ENCODE assay signal across 1 cellular context in the genomic region with DNA sequence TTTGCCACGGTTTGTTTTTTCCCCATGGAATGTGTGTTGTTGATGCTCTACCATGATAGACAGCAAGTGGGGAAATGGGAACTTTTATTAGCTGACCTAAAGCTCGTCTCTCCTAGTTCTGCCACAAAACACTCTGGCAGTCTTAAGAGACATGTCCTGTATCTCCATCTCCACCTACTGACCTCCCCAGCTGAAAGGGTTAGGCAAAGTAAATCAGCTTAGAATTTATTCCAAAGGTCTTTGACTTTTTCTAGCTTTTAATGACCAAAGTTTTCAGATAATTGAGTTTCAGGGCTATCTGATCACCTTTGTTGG.
TF ChIP-seq lines count a peak whose summit lies in the region.

No MANE protein-coding gene starts in this region.

TF ChIP-seq in K562, 482 proteins besides CTCF, POLR2A, EP300 and RAD21:
- TF ChIP-seq ZNF584 (CRISPR knock-in tag; IDR thresholded peaks at IDR 0.05; ENCODE audit: low read depth) (no peak), NFXL1 (CRISPR knock-in tag; IDR thresholded peaks at IDR 0.05) (no peak), ZNF75A (CRISPR knock-in tag; IDR thresholded peaks at IDR 0.05) (no peak), RBM25 (IDR thresholded peaks at IDR 0.05; ENCODE audit: low read depth, low read length, severe bottlenecking) (no peak), SMAD3 (CRISPR knock-in tag; conservative IDR thresholded peaks at IDR 0.05) (no peak), FOXJ3 (CRISPR knock-in tag; IDR thresholded peaks at IDR 0.05) (no peak), PCBP2 (IDR thresholded peaks at IDR 0.05; ENCODE audit: low read depth, low read length, poor library complexity, severe bottlenecking) (no peak), MYNN (IDR thresholded peaks at IDR 0.05) (no peak), MYNN (CRISPR knock-in tag; IDR thresholded peaks at IDR 0.05) (no peak), ZNF3 (CRISPR knock-in tag; IDR thresholded peaks at IDR 0.05) (no peak), PTBP1 (IDR thresholded peaks at IDR 0.05; ENCODE audit: low read depth, low read length) (no peak), HIVEP1 (CRISPR knock-in tag; IDR thresholded peaks at IDR 0.05) (no peak), HDAC2 (IDR thresholded peaks at IDR 0.05) (no peak)
- TF ChIP-seq, protein P1, sequence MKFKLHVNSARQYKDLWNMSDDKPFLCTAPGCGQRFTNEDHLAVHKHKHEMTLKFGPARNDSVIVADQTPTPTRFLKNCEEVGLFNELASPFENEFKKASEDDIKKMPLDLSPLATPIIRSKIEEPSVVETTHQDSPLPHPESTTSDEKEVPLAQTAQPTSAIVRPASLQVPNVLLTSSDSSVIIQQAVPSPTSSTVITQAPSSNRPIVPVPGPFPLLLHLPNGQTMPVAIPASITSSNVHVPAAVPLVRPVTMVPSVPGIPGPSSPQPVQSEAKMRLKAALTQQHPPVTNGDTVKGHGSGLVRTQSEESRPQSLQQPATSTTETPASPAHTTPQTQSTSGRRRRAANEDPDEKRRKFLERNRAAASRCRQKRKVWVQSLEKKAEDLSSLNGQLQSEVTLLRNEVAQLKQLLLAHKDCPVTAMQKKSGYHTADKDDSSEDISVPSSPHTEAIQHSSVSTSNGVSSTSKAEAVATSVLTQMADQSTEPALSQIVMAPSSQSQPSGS (CRISPR knock-in tag; IDR thresholded peaks at IDR 0.05), result no peak
- TF ChIP-seq, protein P2, sequence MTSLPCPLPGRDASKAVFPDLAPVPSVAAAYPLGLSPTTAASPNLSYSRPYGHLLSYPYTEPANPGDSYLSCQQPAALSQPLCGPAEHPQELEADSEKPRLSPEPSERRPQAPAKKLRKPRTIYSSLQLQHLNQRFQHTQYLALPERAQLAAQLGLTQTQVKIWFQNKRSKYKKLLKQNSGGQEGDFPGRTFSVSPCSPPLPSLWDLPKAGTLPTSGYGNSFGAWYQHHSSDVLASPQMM (CRISPR knock-in tag; IDR thresholded peaks at IDR 0.05), result no peak
- TF ChIP-seq, protein P3, sequence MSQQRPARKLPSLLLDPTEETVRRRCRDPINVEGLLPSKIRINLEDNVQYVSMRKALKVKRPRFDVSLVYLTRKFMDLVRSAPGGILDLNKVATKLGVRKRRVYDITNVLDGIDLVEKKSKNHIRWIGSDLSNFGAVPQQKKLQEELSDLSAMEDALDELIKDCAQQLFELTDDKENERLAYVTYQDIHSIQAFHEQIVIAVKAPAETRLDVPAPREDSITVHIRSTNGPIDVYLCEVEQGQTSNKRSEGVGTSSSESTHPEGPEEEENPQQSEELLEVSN (IDR thresholded peaks at IDR 0.05; ENCODE audit: borderline replicate concordance in 1 of 2, extremely low read depth in 1 of 2, insufficient read depth in 1 of 2, insufficient read length in 1 of 2, low read depth in 1 of 2, low read length in 1 of 2, poor library complexity in 1 of 2, severe bottlenecking in 1 of 2), result no peak
